ENCODE assay signal across 17 cellular contexts in the genomic region with DNA sequence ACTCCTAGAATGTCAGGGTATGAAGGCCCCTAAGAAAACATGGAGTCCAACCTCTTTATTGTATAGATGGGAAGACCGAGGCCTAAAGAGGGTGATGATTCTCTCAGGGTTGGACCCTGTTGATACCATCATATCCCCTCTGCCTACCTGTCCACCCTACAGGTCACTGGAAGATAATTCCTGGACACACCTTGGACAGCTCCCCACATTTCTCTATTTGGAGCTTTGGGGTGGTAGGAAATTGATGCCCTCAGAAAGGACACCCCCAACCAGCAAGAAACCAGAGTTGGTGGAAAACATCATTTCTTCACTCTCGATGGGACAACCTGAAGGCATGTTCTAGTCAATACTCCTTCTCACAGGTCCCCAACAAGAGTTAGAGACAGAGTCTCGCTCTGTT. TPM values are rescaled to one million over a fixed set of nuclear protein-coding genes. Genes with fewer than 3 reads are reported as not detected.
A peak's percentile ranks its signal among the peaks of the same experiment; 100 is the strongest.
DNase-seq lines count a peak whose midpoint lies in the region; ATAC-seq and TF ChIP-seq lines count a peak whose summit lies in the region.
"Had no signal": no experiment of that assay in that cellular context is flagged by ENCODE, and none has a peak within 500 bp of the region (broad histone marks: within the 10 kb centered on the region; RNA-seq: fewer than 3 reads in every experiment).

No MANE protein-coding gene starts in this region.

- H3K9me3 ChIP-seq in SK-N-SH (no peaks in the 10 kb centered on the region), HEK293 (ENCODE audit: control insufficient read depth, insufficient read depth, low read depth, low read length) (no peaks in the 10 kb centered on the region), osteoblast (ENCODE audit: low read depth, low read length) (no peaks in the 10 kb centered on the region), left ventricle myocardium inferior (replicated peaks) (no peaks in the 10 kb centered on the region)
- H3K9me3 ChIP-seq: HAP-1 had no signal

- H4K20me1 ChIP-seq in SK-N-SH (ENCODE audit: insufficient read depth) = no peaks in the 10 kb centered on the region
- H4K20me1 ChIP-seq in osteoblast (ENCODE audit: insufficient read depth, low read length) = peaks cover 6% of the 10 kb centered on the region

- H3K4me2 ChIP-seq in SK-N-SH (no peak overlapping the region), osteoblast (ENCODE audit: insufficient read depth, low read length) (no peak overlapping the region)

- CTCF ChIA-PET in SK-N-SH (lab: Yijun Ruan, JAX) (interaction anchor here (1.0 kb wide), 1 partner anchor 23 kb away, joined by 3 read pairs; no protein-coding TSS in a partner anchor), HEK293 (lab: Yijun Ruan, JAX) (no interaction called here)

- H2AFZ ChIP-seq in SK-N-SH (ENCODE audit: low read depth) (no peak overlapping the region), osteoblast (ENCODE audit: low read length) (no peak overlapping the region)

- intact Hi-C loops in left ventricle myocardium inferior (cut with micrococcal nuclease) = no loop called here

- DNase-seq in SK-N-SH (no peak), osteoblast (ENCODE audit: insufficient read length, low spot score, missing footprints) (peak; percentile 30), left ventricle myocardium inferior (no peak), T-helper 9 cell (no peak)
- DNase-seq: ACHN; AML-193; CD4-positive, alpha-beta T cell; CD8-positive, alpha-beta memory T cell; DMS 273 treated with DMSO at 0.1 percent for 48 hours; DMS79; EL; GDM1; GOT3 had no signal

- H3K79me2 ChIP-seq in SK-N-SH (ENCODE audit: insufficient read depth) (no peaks in the 10 kb centered on the region), osteoblast (ENCODE audit: insufficient read depth, low read length) (no peaks in the 10 kb centered on the region)

- POLR2A ChIA-PET in SK-N-SH (lab: Yijun Ruan, JAX) = no interaction called here
- POLR2A ChIA-PET in HEK293 (lab: Yijun Ruan, JAX) = interaction anchor here (0.7 kb wide), 1 partner anchor 124 kb away, joined by 4 read pairs; no protein-coding TSS in a partner anchor

- TF ChIP-seq CTCF in SK-N-SH (IDR thresholded peaks at IDR 0.05) (no peak), HEK293 (tag by site-specific recombination; IDR thresholded peaks at IDR 0.05) (no peak), osteoblast (IDR thresholded peaks at IDR 0.05; ENCODE audit: extremely low read depth, low read depth, low read length) (no peak), left ventricle myocardium inferior (IDR thresholded peaks at IDR 0.05; ENCODE audit: borderline replicate concordance) (no peak)

- TF ChIP-seq RAD21 in SK-N-SH (IDR thresholded peaks at IDR 0.05; ENCODE audit: low read length) = no peak

- no peak overlapping the region for H3K4me3 ChIP-seq in SK-N-SH (ENCODE audit: low read depth in 2 of 2, low read length in 1 of 2)
- no peak overlapping the region for H3K4me3 ChIP-seq in HEK293 (ENCODE audit: low read depth, low read length)
- no peak overlapping the region for H3K4me3 ChIP-seq in osteoblast (ENCODE audit: insufficient read depth, low read length)
- H3K4me3 ChIP-seq in left ventricle myocardium inferior = no peak overlapping the region
- H3K4me3 ChIP-seq: HAP-1 had no signal

- H3K27me3 ChIP-seq in SK-N-SH (ENCODE audit: insufficient read depth) = no peaks in the 10 kb centered on the region
- no peaks in the 10 kb centered on the region for H3K27me3 ChIP-seq in osteoblast (ENCODE audit: insufficient read depth, low read length)
- H3K27me3 ChIP-seq in left ventricle myocardium inferior (ENCODE audit: low read depth) = no peaks in the 10 kb centered on the region

- no peak for ATAC-seq in SK-N-SH treated with all-trans-retinoic acid at 6 μM for 48 hours

- no peak for TF ChIP-seq EP300 in SK-N-SH (IDR thresholded peaks at IDR 0.05; ENCODE audit: borderline replicate concordance in 1 of 2, low read depth in 1 of 2, low read length in 1 of 2)

- H3F3A ChIP-seq in SK-N-SH (replicated peaks; ENCODE audit: insufficient read depth) = no peaks in the 10 kb centered on the region

- no peak overlapping the region for H3K27ac ChIP-seq in SK-N-SH (ENCODE audit: low read depth in 2 of 2, low read length in 1 of 2)
- H3K27ac ChIP-seq in HEK293 (ENCODE audit: extremely low read depth, low read depth, low read length) = no peak overlapping the region
- no peak overlapping the region for H3K27ac ChIP-seq in osteoblast (ENCODE audit: low read depth, low read length)
- H3K27ac ChIP-seq in left ventricle myocardium inferior (replicated peaks) = no peak overlapping the region
- H3K27ac ChIP-seq: 22Rv1 had no signal

- H3K9ac ChIP-seq in SK-N-SH = no peak overlapping the region

- peaks cover 0 to 11% of the 10 kb centered on the region in 2 experiments; a peak in 1 of 4 replicates for H3K4me1 ChIP-seq in SK-N-SH (ENCODE audit: control insufficient read depth in 1 of 2, insufficient read depth in 2 of 2, low read depth in 1 of 2, low read length in 1 of 2)
- no peaks in the 10 kb centered on the region for H3K4me1 ChIP-seq in HEK293 (ENCODE audit: control insufficient read depth, insufficient read depth, low read length)
- H3K4me1 ChIP-seq in osteoblast (ENCODE audit: insufficient read depth, low read length) = peaks cover 13% of the 10 kb centered on the region
- peaks cover 39% of the 10 kb centered on the region for H3K4me1 ChIP-seq in left ventricle myocardium inferior
- H3K4me1 ChIP-seq: HAP-1 had no signal

- no peaks in the 10 kb centered on the region for H3K9me2 ChIP-seq in SK-N-SH

- 82% methylated on average over 3 of the region's 3 CpGs for WGBS in SK-N-SH (ENCODE audit: low lambda C conversion rate)

- H3K36me3 ChIP-seq in SK-N-SH (replicated peaks in 1 of 2; ENCODE audit: control insufficient read depth in 1 of 2, insufficient read depth in 2 of 2, low read length in 1 of 2) (peaks cover 8 to 31% of the 10 kb centered on the region in 2 experiments), HEK293 (ENCODE audit: control insufficient read depth in 2 of 2, insufficient read depth in 1 of 2, low read length in 2 of 2) (peaks cover 0 to 51% of the 10 kb centered on the region in 2 experiments; a peak in 1 of 3 replicates), osteoblast (ENCODE audit: insufficient read depth, low read length) (peaks cover 9% of the 10 kb centered on the region), left ventricle myocardium inferior (peaks cover 47% of the 10 kb centered on the region)

TF ChIP-seq in SK-N-SH, 30 proteins besides CTCF, POLR2A, EP300 and RAD21 (continues in another document):
- TF ChIP-seq GABPA (IDR thresholded peaks at IDR 0.05; ENCODE audit: low read depth) (no peak), USF1 (IDR thresholded peaks at IDR 0.05; ENCODE audit: borderline replicate concordance, low read depth) (no peak)

TF ChIP-seq in SK-N-SH treated with all-trans-retinoic acid at 6 μM for 48 hours, 23 proteins besides CTCF, POLR2A, EP300 and RAD21 (continues in another document):
- TF ChIP-seq GLIS3 (CRISPR knock-in tag; IDR thresholded peaks at IDR 0.05) (no peak), ZNF565 (CRISPR knock-in tag; conservative IDR thresholded peaks at IDR 0.05; ENCODE audit: low read depth) (no peak), ZC3H10 (CRISPR knock-in tag; IDR thresholded peaks at IDR 0.05) (no peak), ZFP3 (CRISPR knock-in tag; IDR thresholded peaks at IDR 0.05) (no peak), BACH2 (CRISPR knock-in tag; IDR thresholded peaks at IDR 0.05; ENCODE audit: borderline replicate concordance) (no peak)
- TF ChIP-seq, protein P1, sequence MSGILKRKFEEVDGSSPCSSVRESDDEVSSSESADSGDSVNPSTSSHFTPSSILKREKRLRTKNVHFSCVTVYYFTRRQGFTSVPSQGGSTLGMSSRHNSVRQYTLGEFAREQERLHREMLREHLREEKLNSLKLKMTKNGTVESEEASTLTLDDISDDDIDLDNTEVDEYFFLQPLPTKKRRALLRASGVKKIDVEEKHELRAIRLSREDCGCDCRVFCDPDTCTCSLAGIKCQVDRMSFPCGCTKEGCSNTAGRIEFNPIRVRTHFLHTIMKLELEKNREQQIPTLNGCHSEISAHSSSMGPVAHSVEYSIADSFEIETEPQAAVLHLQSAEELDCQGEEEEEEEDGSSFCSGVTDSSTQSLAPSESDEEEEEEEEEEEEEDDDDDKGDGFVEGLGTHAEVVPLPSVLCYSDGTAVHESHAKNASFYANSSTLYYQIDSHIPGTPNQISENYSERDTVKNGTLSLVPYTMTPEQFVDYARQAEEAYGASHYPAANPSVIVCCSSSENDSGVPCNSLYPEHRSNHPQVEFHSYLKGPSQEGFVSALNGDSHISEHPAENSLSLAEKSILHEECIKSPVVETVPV (CRISPR knock-in tag; IDR thresholded peaks at IDR 0.05) = no peak

RNA-seq across cellular contexts. Expression of gene TCEA3, which starts 3.0 kb away (rescaled TPM):
- polyA plus RNA-seq in SK-N-SH (2012; rRNA removed) = 1.1 and 1.2 TPM in 2 replicates
- polyA plus RNA-seq in SK-N-SH (2012; cell fraction: cytosol; rRNA removed) = 0.68 and 0.90 TPM in 2 replicates
- polyA plus RNA-seq in SK-N-SH (2012; cell fraction: nucleus; rRNA removed) = 3.9 and 4.7 TPM in 2 replicates
- total RNA-seq in osteoblast = 28.9 and 31.5 TPM in 2 replicates
- total RNA-seq in left ventricle myocardium inferior = 78.6 TPM

RNA-seq across cellular contexts. Expression of gene ASAP3, which starts 56.4 kb away (rescaled TPM):
- 19.6 and 25.2 TPM in 2 replicates for polyA plus RNA-seq in SK-N-SH (2012; rRNA removed)
- polyA plus RNA-seq in SK-N-SH (2012; cell fraction: cytosol; rRNA removed) = 8.6 and 12.3 TPM in 2 replicates
- polyA plus RNA-seq in SK-N-SH (2012; cell fraction: nucleus; rRNA removed) = 75.5 and 82.9 TPM in 2 replicates
- total RNA-seq in osteoblast (107 and 119 TPM in 2 replicates), left ventricle myocardium inferior (44.4 TPM)

RNA-seq across cellular contexts. Expression of gene ZNF436, which starts 57.9 kb away (rescaled TPM):
- 5.0 and 6.4 TPM in 2 replicates for polyA plus RNA-seq in SK-N-SH (2012; rRNA removed)
- 6.5 and 7.1 TPM in 2 replicates for polyA plus RNA-seq in SK-N-SH (2012; cell fraction: cytosol; rRNA removed)
- 5.1 and 9.1 TPM in 2 replicates for polyA plus RNA-seq in SK-N-SH (2012; cell fraction: nucleus; rRNA removed)
- total RNA-seq in osteoblast = 32.4 and 32.9 TPM in 2 replicates
- total RNA-seq in left ventricle myocardium inferior = 11.8 TPM

Comparison
In these comparisons a context has a peak if more than half of its experiments do, and no peak if none do; other contexts are left out.
1. Of the 4 proteins assayed by ChIP-seq in both HEK293 and SK-N-SH: peak only in HEK293: none; only in SK-N-SH: none; in both: REST; in neither: 3.